In the genomic region with DNA sequence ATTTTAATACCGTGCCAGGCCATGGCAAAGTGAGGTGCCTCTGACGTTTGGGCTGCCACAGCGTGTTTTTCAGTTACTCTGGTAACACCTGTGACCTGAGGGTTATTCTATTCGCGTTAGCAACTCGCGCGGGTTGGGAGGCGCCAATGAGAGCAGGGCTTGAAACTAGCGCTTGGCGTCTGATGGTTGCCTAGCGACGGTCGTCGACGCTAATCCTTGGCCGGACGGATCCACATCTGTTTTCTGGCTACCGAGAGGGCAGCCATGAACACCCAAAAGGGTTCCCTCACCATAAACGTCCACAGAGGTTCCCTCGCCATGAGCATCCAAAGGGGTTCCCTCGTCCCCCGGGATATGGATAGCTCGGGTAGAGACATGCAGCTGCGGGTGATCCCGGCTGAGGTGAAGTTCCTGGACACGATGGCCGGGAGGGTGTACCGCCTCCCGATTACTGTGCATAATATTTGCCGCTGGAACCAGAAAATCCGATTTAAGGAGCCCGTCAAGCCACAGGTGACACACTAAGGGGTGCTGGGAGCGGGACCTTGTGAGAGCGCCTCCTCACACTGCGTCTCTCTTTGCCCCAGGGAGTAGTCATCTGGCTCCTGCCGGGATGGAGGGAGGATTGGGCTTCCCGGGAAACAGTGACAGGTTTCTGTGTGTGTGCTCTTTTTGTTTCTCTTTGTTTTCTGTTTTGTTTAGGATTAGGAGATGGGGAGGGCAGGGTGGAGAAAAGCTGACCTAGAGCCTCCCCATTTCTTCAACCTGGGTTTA, we compare ENCODE assay signal across 1 cellular context.
TF ChIP-seq lines count a peak whose summit lies in the region.

A gene with protein sequence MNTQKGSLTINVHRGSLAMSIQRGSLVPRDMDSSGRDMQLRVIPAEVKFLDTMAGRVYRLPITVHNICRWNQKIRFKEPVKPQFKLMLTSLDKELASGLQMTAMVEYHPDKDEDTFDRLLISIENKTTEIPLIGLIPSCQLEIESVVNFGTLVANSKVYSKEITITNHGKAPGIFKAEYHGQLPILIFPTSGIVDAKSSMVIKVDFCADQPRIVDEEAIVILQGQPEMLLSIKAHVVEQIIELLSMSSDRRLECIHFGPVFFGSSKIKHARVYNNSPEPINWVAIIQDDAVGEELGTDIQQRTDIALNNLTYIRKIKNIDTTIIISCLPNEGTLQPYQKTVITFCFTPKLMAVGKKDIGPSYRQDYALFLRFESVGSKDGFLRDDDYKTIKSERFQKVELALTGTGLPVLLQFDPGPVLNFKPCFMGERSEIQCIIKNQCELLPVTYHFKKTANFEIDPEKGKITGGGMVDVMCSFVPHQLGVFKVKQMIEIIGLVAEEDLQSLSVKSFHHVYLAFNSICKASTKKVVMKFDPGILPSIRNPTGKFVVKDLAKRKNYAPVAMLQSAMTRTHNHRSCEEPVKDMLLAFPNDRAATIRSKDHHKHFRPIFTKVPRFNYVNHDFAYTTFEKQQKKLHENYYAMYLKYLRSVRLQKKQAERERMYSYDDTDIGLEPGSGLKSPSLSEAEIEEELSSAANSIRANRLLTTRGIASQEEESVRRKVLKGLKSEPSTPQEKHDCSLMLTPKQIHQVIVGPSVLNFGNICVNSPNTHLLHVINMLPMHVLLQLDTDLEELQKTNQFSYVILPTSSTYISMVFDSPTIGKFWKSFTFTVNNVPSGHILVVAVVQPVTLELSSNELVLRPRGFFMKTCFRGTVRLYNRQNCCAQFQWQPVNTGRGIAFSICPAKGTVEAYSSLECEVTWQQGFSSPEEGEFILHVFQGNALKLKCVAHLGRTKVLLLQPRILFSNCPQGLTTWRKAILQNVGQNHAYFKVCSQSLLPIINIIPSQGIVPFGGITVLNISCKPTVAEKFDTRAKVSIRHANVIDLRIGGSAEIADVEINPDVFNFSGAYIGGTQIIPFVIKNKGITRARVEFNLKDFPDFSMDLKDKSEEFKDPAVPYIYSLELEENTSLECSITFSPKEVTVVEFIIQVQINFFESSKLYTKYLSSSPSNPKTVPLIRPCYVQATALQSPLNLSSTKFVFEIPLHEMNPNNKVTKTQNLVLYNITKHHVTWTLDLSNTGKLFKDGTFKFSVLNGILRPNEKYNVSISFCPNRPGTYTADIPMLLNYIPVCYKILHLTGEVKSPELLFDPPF (N-terminal part only) (plus strand): TSS at position 199 of the 774 bp plus-strand sequence. CDS start 66 bp downstream, at position 265.

TF ChIP-seq in HEK293T, 16 proteins besides CTCF, POLR2A, EP300 and RAD21:
- TF ChIP-seq SUZ12 (IDR thresholded peaks at IDR 0.05), result no peak
- no peak for TF ChIP-seq FOXM1 (IDR thresholded peaks at IDR 0.05; ENCODE audit: borderline replicate concordance)
- no peak for TF ChIP-seq LEF1 (IDR thresholded peaks at IDR 0.05; ENCODE audit: borderline replicate concordance)
- TF ChIP-seq BHLHE40 (IDR thresholded peaks at IDR 0.05; ENCODE audit: borderline replicate concordance), result no peak
- TF ChIP-seq L3MBTL2 (conservative IDR thresholded peaks at IDR 0.05), result no peak
- no peak for TF ChIP-seq ELF4 (IDR thresholded peaks at IDR 0.05)
